11 cellular contexts compared by ENCODE assay signal in the genomic region with DNA sequence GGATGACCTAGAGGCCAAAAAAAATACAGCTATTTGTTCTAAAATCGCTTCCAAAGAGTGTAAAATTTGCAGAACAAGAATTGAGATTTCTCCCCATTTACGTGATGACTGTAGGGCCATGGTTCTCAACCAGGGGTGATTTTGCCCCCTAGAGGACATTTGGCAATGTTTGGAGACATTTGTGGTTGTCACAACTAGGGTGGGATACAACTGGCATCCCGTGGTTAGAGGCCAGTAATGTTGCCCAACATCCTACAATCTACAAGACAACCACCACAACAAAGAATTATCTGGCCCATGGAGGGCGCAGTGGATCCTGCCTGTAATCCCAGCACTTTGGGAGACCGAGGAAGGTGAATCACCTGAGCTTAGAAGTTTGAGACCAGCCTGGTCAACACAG. TPM values are rescaled to one million over a fixed set of nuclear protein-coding genes. Genes with fewer than 3 reads are reported as not detected.
DNase-seq lines count a peak whose midpoint lies in the region; TF ChIP-seq lines count a peak whose summit lies in the region.
"Had no signal": no experiment of that assay in that cellular context is flagged by ENCODE, and none has a peak within 500 bp of the region (broad histone marks: within the 10 kb centered on the region; RNA-seq: fewer than 3 reads in every experiment).

No MANE protein-coding gene starts in this region.

- in situ Hi-C loops in brain microvascular endothelial cell (cut with HindIII; ENCODE audit: low pct_ligation_motif_present, low sequenced_read_pairs) = loop anchor here (10.0 kb wide), 1 partner anchor 248 kb away; no protein-coding TSS in a partner anchor

- no peaks in the 10 kb centered on the region for H3K79me2 ChIP-seq in smooth muscle cell (ENCODE audit: low read depth)

- H3K4me2 ChIP-seq in smooth muscle cell = no peak overlapping the region

- CTCF ChIA-PET in activated CD4-positive, alpha-beta memory T cell treated with anti-CD3 and anti-CD28 coated beads for 36 hours (lab: Charles Lee) = interaction anchor here (0.6 to 9.3 kb wide), 16 partner anchors 14 to 1299 kb away, joined by 3 to 129 read pairs (median 4); a partner anchor contains a TSS

- peaks cover 6% of the 10 kb centered on the region for H3K4me1 ChIP-seq in smooth muscle cell (ENCODE audit: low read depth)

- H2AFZ ChIP-seq in smooth muscle cell (ENCODE audit: low read depth) = no peak overlapping the region

- no peaks in the 10 kb centered on the region for H3K36me3 Mint-ChIP-seq in T-helper 2 cell treated with Interferon-gamma antibody and Interleukin-4, amounts not matched to agents 5 μg/mL and 100 μg/mL, for 36 hours (ENCODE audit: low read depth)
- H3K36me3 Mint-ChIP-seq in activated CD4-positive, alpha-beta memory T cell treated with anti-CD3 and anti-CD28 coated beads for 36 hours = no peaks in the 10 kb centered on the region

- H3K4me3 ChIP-seq in brain microvascular endothelial cell (ENCODE audit: low read depth, low read length) = no peak overlapping the region
- H3K4me3 ChIP-seq in smooth muscle cell = no peak overlapping the region

- no peak overlapping the region for H3K4me3 Mint-ChIP-seq in T-helper 2 cell treated with Interferon-gamma antibody and Interleukin-4, amounts not matched to agents 5 μg/mL and 100 μg/mL, for 36 hours
- H3K4me3 Mint-ChIP-seq in activated CD4-positive, alpha-beta memory T cell treated with anti-CD3 and anti-CD28 coated beads for 36 hours = no peak overlapping the region

- no peak overlapping the region for H3K27ac Mint-ChIP-seq in T-helper 2 cell treated with Interferon-gamma antibody and Interleukin-4, amounts not matched to agents 5 μg/mL and 100 μg/mL, for 36 hours
- H3K27ac Mint-ChIP-seq in activated CD4-positive, alpha-beta memory T cell treated with anti-CD3 and anti-CD28 coated beads for 36 hours = no peak overlapping the region

- 61% methylated on average over 5 of the region's 5 CpGs for WGBS in smooth muscle cell (ENCODE audit: low lambda C conversion rate)

- POLR2A ChIA-PET in activated CD4-positive, alpha-beta memory T cell treated with anti-CD3 and anti-CD28 coated beads for 36 hours (lab: Charles Lee) = no interaction called here

- H3K27me3 Mint-ChIP-seq in T-helper 2 cell treated with Interferon-gamma antibody and Interleukin-4, amounts not matched to agents 5 μg/mL and 100 μg/mL, for 36 hours (ENCODE audit: low read depth) = peaks cover 4% of the 10 kb centered on the region
- H3K27me3 Mint-ChIP-seq in activated CD4-positive, alpha-beta memory T cell treated with anti-CD3 and anti-CD28 coated beads for 36 hours = no peaks in the 10 kb centered on the region

- no peaks in the 10 kb centered on the region for H3K36me3 ChIP-seq in brain microvascular endothelial cell (replicated peaks)
- H3K36me3 ChIP-seq in smooth muscle cell (ENCODE audit: low read depth) = no peaks in the 10 kb centered on the region

- no peak overlapping the region for H3K9ac ChIP-seq in smooth muscle cell (ENCODE audit: low read depth)

- peaks cover 27% of the 10 kb centered on the region for H3K4me1 Mint-ChIP-seq in T-helper 2 cell treated with Interferon-gamma antibody and Interleukin-4, amounts not matched to agents 5 μg/mL and 100 μg/mL, for 36 hours (ENCODE audit: low read depth)
- peaks cover 9% of the 10 kb centered on the region for H3K4me1 Mint-ChIP-seq in activated CD4-positive, alpha-beta memory T cell treated with anti-CD3 and anti-CD28 coated beads for 36 hours (ENCODE audit: low read depth)

- H4K20me1 ChIP-seq in smooth muscle cell (ENCODE audit: low read depth) = no peaks in the 10 kb centered on the region

- H3K27me3 ChIP-seq in brain microvascular endothelial cell (replicated peaks) = no peaks in the 10 kb centered on the region
- H3K27me3 ChIP-seq in smooth muscle cell (ENCODE audit: low read depth) = no peaks in the 10 kb centered on the region

- H3K9me3 ChIP-seq in smooth muscle cell (replicated peaks; ENCODE audit: low read depth) = no peaks in the 10 kb centered on the region

- H3F3A ChIP-seq in smooth muscle cell (ENCODE audit: low read depth) = peaks cover 11% of the 10 kb centered on the region

- H3K27ac ChIP-seq in brain microvascular endothelial cell (no peak overlapping the region), smooth muscle cell (ENCODE audit: low read depth) (no peak overlapping the region)

- intact Hi-C loops in activated CD4-positive, alpha-beta memory T cell treated with anti-CD3 and anti-CD28 coated beads for 36 hours (cut with micrococcal nuclease) = loop anchor here (2.0 kb wide), 1 partner anchor 70 kb away; no protein-coding TSS in a partner anchor

- DNase-seq in SKM-1 treated with dmso at 0.1 percent for 144 hours (lab: John Stamatoyannopoulos, UW; ENCODE audit: unreplicated experiment) = peak; percentile 45
- no peak for DNase-seq in SKM-1 (lab: John Stamatoyannopoulos, UW; ENCODE audit: unreplicated experiment)
- DNase-seq in NCI-H226 = peak; percentile 22
- DNase-seq in brain microvascular endothelial cell = no peak
- DNase-seq in smooth muscle cell (lab: John Stamatoyannopoulos, UW; ENCODE audit: unreplicated experiment) = no peak
- no peak for DNase-seq in T-helper 9 cell
- DNase-seq in T-helper 2 cell treated with Interferon-gamma antibody and Interleukin-4, amounts not matched to agents 5 μg/mL and 100 μg/mL, for 36 hours (ENCODE audit: low spot score) = no peak
- DNase-seq in activated CD4-positive, alpha-beta memory T cell treated with anti-CD3 and anti-CD28 coated beads for 36 hours = no peak
- DNase-seq: activated CD4-positive, alpha-beta T cell treated with anti-CD3 and anti-CD28 coated beads for 4 hours; islet precursor cell; NCI-H1092 had no signal

- peak; percentile 52 for TF ChIP-seq CTCF in brain microvascular endothelial cell (IDR thresholded peaks at IDR 0.05; ENCODE audit: low read depth, low read length, missing control alignments)
- TF ChIP-seq CTCF in smooth muscle cell (IDR thresholded peaks at IDR 0.05; ENCODE audit: borderline replicate concordance, insufficient read depth, poor library complexity, severe bottlenecking) = peak; percentile 18

- no peaks in the 10 kb centered on the region for H3K9me3 Mint-ChIP-seq in T-helper 2 cell treated with Interferon-gamma antibody and Interleukin-4, amounts not matched to agents 5 μg/mL and 100 μg/mL, for 36 hours
- no peaks in the 10 kb centered on the region for H3K9me3 Mint-ChIP-seq in activated CD4-positive, alpha-beta memory T cell treated with anti-CD3 and anti-CD28 coated beads for 36 hours

RNA-seq across cellular contexts. Expression of a gene that starts 22.8 kb away (rescaled TPM):
- 77.7 and 89.8 TPM in 2 replicates for total RNA-seq in smooth muscle cell
- polyA plus RNA-seq in smooth muscle cell = 107 and 110 TPM in 2 replicates
- 100 to 1,000 TPM; 100 to 101 TPM for total RNA-seq in activated CD4-positive, alpha-beta memory T cell treated with anti-CD3 and anti-CD28 coated beads for 36 hours

RNA-seq across cellular contexts. Expression of a gene that starts 29.8 kb away (rescaled TPM):
- 23.2 and 26.1 TPM in 2 replicates for total RNA-seq in smooth muscle cell
- polyA plus RNA-seq in smooth muscle cell = 13.4 and 13.6 TPM in 2 replicates
- under 1 TPM in 1 of 2 experiments, not detected in 1; 0.43 TPM for total RNA-seq in activated CD4-positive, alpha-beta memory T cell treated with anti-CD3 and anti-CD28 coated beads for 36 hours

Comparison
In these comparisons a context has a peak if more than half of its experiments do, and no peak if none do; other contexts are left out.
1. DNase-seq: peak in SKM-1 treated with dmso at 0.1 percent for 144 hours (single experiment) and NCI-H226 (single experiment); none in SKM-1 (single experiment), brain microvascular endothelial cell (single experiment), smooth muscle cell (single experiment), T-helper 9 cell (single experiment), T-helper 2 cell treated with Interferon-gamma antibody and Interleukin-4, amounts not matched to agents 5 μg/mL and 100 μg/mL, for 36 hours (single experiment) and activated CD4-positive, alpha-beta memory T cell treated with anti-CD3 and anti-CD28 coated beads for 36 hours (single experiment).
2. RNA of a gene that starts 29.8 kb away (total RNA-seq): 23.2 to 26.1 TPM in smooth muscle cell; 0.43 TPM in activated CD4-positive, alpha-beta memory T cell treated with anti-CD3 and anti-CD28 coated beads for 36 hours; every median in the first group is over 10 times any median in the second.